In the genomic region with DNA sequence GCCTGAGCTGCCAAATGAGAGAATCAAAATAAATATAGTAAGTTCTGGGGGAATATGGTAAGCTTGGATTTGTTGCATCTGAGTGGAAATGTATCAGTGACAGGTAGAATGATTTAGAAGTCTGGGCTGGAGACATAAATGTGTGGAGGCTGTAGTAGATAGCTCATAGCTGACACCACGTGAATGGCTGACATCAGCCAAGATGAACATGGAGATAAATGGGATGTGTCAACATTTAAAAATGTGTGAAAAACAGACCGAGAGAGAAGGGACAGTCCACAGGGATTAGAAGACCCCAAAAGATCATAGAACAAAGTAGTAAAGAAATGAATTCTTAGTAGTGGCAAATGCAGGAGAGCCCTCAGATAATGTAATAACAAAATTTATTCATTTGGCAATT, we compare ENCODE assay signal across 29 cellular contexts. TPM values are rescaled to one million over a fixed set of nuclear protein-coding genes. Genes with fewer than 3 reads are reported as not detected.
DNase-seq lines count a peak whose midpoint lies in the region; FAIRE-seq and TF ChIP-seq lines count a peak whose summit lies in the region.
"Had no signal": no experiment of that assay in that cellular context is flagged by ENCODE, and none has a peak within 500 bp of the region (broad histone marks: within the 10 kb centered on the region; RNA-seq: fewer than 3 reads in every experiment).

No MANE protein-coding gene starts in this region.

- H3K36me3 Mint-ChIP-seq in activated naive CD4-positive, alpha-beta T cell treated with anti-CD3 and anti-CD28 coated beads, Interleukin-2, amount 50 U/mL, for 24 hours, result peaks cover 25% of the 10 kb centered on the region

- H3K27me3 Mint-ChIP-seq in activated naive CD4-positive, alpha-beta T cell treated with anti-CD3 and anti-CD28 coated beads, Interleukin-2, amount 50 U/mL, for 24 hours, result no peaks in the 10 kb centered on the region
- H3K27me3 Mint-ChIP-seq: B cell had no signal

- H3K27me3 ChIP-seq in endothelial cell of umbilical vein (ENCODE audit: control insufficient read depth in 2 of 2, insufficient read depth in 2 of 2, low read length in 2 of 2), result no peaks in the 10 kb centered on the region
- H3K27me3 ChIP-seq in neutrophil, result no peaks in the 10 kb centered on the region
- no peaks in the 10 kb centered on the region for H3K27me3 ChIP-seq in ascending aorta
- H3K27me3 ChIP-seq: cardiac muscle cell, heart left ventricle had no signal

- no peak overlapping the region for H2AFZ ChIP-seq in endothelial cell of umbilical vein (ENCODE audit: low read depth, low read length)

- no peaks in the 10 kb centered on the region for H4K20me1 ChIP-seq in endothelial cell of umbilical vein (replicated peaks; ENCODE audit: control insufficient read depth, extremely low read depth, insufficient read depth, low read length)

- POLR2A ChIA-PET in endothelial cell of umbilical vein (lab: Charles Lee), result no interaction called here

- H3K9me3 Mint-ChIP-seq in activated naive CD4-positive, alpha-beta T cell treated with anti-CD3 and anti-CD28 coated beads, Interleukin-2, amount 50 U/mL, for 24 hours, result peaks cover 14% of the 10 kb centered on the region

- TF ChIP-seq POLR2A in endothelial cell of umbilical vein (IDR thresholded peaks at IDR 0.05; ENCODE audit: low read depth, low read length), result no peak

- intact Hi-C loops in endothelial cell of umbilical vein (cut with micrococcal nuclease), result no loop called here
- intact Hi-C loops in ascending aorta (cut with DNase I), result no loop called here

- H3K4me3 ChIP-seq in endothelial cell of umbilical vein (replicated peaks in 1 of 3; ENCODE audit: insufficient read depth in 1 of 3, low read depth in 1 of 3, low read length in 3 of 3) (no peak overlapping the region), neutrophil (ENCODE audit: low read depth in 1 of 2, low read length in 1 of 2) (no peak overlapping the region), ascending aorta (no peak overlapping the region)
- H3K4me3 ChIP-seq: A549, cardiac muscle cell, heart left ventricle, skin epidermis had no signal

- no peak for FAIRE-seq in endothelial cell of umbilical vein (lab: Jason Lieb, UNC)
- FAIRE-seq: A549, GM12892, HepG2, RCC 7860 had no signal

- peak overlapping the region; percentile 9 for H3K27ac Mint-ChIP-seq in activated naive CD4-positive, alpha-beta T cell treated with anti-CD3 and anti-CD28 coated beads, Interleukin-2, amount 50 U/mL, for 24 hours
- H3K27ac Mint-ChIP-seq: B cell, natural killer cell, WTC11 had no signal

- H3K4me3 Mint-ChIP-seq in activated naive CD4-positive, alpha-beta T cell treated with anti-CD3 and anti-CD28 coated beads, Interleukin-2, amount 50 U/mL, for 24 hours, result no peak overlapping the region
- H3K4me3 Mint-ChIP-seq: B cell, natural killer cell, WTC11 had no signal

- peaks cover 8 to 11% of the 10 kb centered on the region in 2 experiments for H3K36me3 ChIP-seq in endothelial cell of umbilical vein (ENCODE audit: control insufficient read depth in 2 of 2, extremely low read depth in 1 of 2, insufficient read depth in 2 of 2, low read length in 2 of 2)
- peaks cover 23% of the 10 kb centered on the region for H3K36me3 ChIP-seq in neutrophil
- H3K36me3 ChIP-seq in ascending aorta, result peaks cover 8 to 22% of the 10 kb centered on the region in 2 donors
- H3K36me3 ChIP-seq: cardiac muscle cell had no signal

- no TSS peak for BruUV-seq in endothelial cell of umbilical vein (replicated peaks; lab: Mats Ljungman, UMichigan)

- no peaks in the 10 kb centered on the region for H3K9me1 ChIP-seq in endothelial cell of umbilical vein (replicated peaks; ENCODE audit: control insufficient read depth, extremely low read depth, insufficient read depth, low read length)

- H3K27ac ChIP-seq in endothelial cell of umbilical vein (ENCODE audit: insufficient read depth, low read depth, low read length) (no peak overlapping the region), neutrophil (peak overlapping the region; percentile 20), ascending aorta (no peak overlapping the region)
- H3K27ac ChIP-seq: A549, cardiac muscle cell, heart left ventricle, HL-60, skin epidermis had no signal

- no peak for TF ChIP-seq CTCF in endothelial cell of umbilical vein (IDR thresholded peaks at IDR 0.05; ENCODE audit: extremely low read depth in 1 of 2, insufficient read depth in 1 of 2, low read depth in 1 of 2, low read length in 2 of 2)
- no peak for TF ChIP-seq CTCF in neutrophil (IDR thresholded peaks at IDR 0.05)
- no peak for TF ChIP-seq CTCF in ascending aorta (IDR thresholded peaks at IDR 0.05)

- dilution Hi-C loops in endothelial cell of umbilical vein (cut with MboI; ENCODE audit: extremely low pct_ligation_motif_present, low sequenced_read_pairs), result no loop called here

- no peak for DNase-seq in activated naive CD4-positive, alpha-beta T cell treated with Interleukin-2 at 50 U/mL for 16 hours
- DNase-seq in RPMI7951 (ENCODE audit: low read depth) (peak; percentile 57), endothelial cell of umbilical vein (ENCODE audit: low read depth, low spot score) (no peak), kidney glomerular epithelial cell (lab: John Stamatoyannopoulos, UW) (no peak), ascending aorta (ENCODE audit: low spot score in 2 of 2) (no peak), SKM-1 treated with dmso at 0.1 percent for 144 hours (lab: John Stamatoyannopoulos, UW; ENCODE audit: unreplicated experiment) (no peak)
- DNase-seq: activated CD4-positive, alpha-beta T cell treated with anti-CD3 and anti-CD28 coated beads, Interleukin-2, amount 50 U/mL, for 4 hours; activated effector memory CD4-positive, alpha-beta T cell treated with anti-CD3 and anti-CD28 coated beads, Interleukin-2, amount 50 U/mL, for 16 hours; amniotic stem cell; DMS79 treated with DMSO at 0.1 percent for 48 hours; H7; heart left ventricle; natural killer cell; NCI-H1092; NCI-H187; NCI-H526 treated with DMSO at 0.1 percent for 48 hours; stimulated activated CD4-positive, alpha-beta T cell treated with anti-CD3 and anti-CD28 coated beads, Interleukin-1b, Interleukin-23, amount 100 ng/mL, for 48 hours; T-helper 9 cell had no signal

- H3K4me1 Mint-ChIP-seq in activated naive CD4-positive, alpha-beta T cell treated with anti-CD3 and anti-CD28 coated beads, Interleukin-2, amount 50 U/mL, for 24 hours, result no peaks in the 10 kb centered on the region
- H3K4me1 Mint-ChIP-seq: B cell, natural killer cell, WTC11 had no signal

- no peaks in the 10 kb centered on the region for H3K79me2 ChIP-seq in endothelial cell of umbilical vein (ENCODE audit: control insufficient read depth, insufficient read depth, low read length)

- H3K9me3 ChIP-seq in endothelial cell of umbilical vein (replicated peaks; ENCODE audit: control insufficient read depth, insufficient read depth, low read length) (no peaks in the 10 kb centered on the region), neutrophil (peaks cover 9% of the 10 kb centered on the region), ascending aorta (peaks cover 0 to 6% of the 10 kb centered on the region in 2 donors)

- H3K4me1 ChIP-seq in endothelial cell of umbilical vein (ENCODE audit: control insufficient read depth, extremely low read depth, insufficient read depth, low read length) (no peaks in the 10 kb centered on the region), neutrophil (ENCODE audit: control insufficient read depth in 1 of 2, insufficient read depth in 1 of 2, low read depth in 1 of 2, low read length in 1 of 2) (no peaks in the 10 kb centered on the region), ascending aorta (no peaks in the 10 kb centered on the region)
- H3K4me1 ChIP-seq: A549 had no signal

- H3K4me2 ChIP-seq in endothelial cell of umbilical vein (ENCODE audit: insufficient read depth, low read length), result no peak overlapping the region
- H3K4me2 ChIP-seq: A549 had no signal

- CTCF ChIA-PET in endothelial cell of umbilical vein (lab: Charles Lee), result interaction anchor here (0.7 to 1.4 kb wide), 2 partner anchors 65 to 67 kb away, joined by 3 to 6 read pairs; no protein-coding TSS in a partner anchor

- H3K9ac ChIP-seq in endothelial cell of umbilical vein (replicated peaks; ENCODE audit: extremely low read depth, insufficient read depth, low read length), result no peak overlapping the region

TF ChIP-seq in endothelial cell of umbilical vein, 7 proteins besides CTCF, POLR2A, EP300 and RAD21:
- TF ChIP-seq MYC (IDR thresholded peaks at IDR 0.05; ENCODE audit: low read depth, low read length) (no peak), GATA2 (IDR thresholded peaks at IDR 0.05; ENCODE audit: insufficient read depth, insufficient read length, low read depth, low read length) (peak; percentile 8), POLR2AphosphoS5 (IDR thresholded peaks at IDR 0.05; ENCODE audit: insufficient read depth, low read depth, low read length) (no peak), EZH2 (IDR thresholded peaks at IDR 0.05; ENCODE audit: borderline replicate concordance, low read depth, low read length, severe bottlenecking) (no peak), JUN (IDR thresholded peaks at IDR 0.05; ENCODE audit: borderline replicate concordance, insufficient read depth, insufficient read length, low read depth) (no peak)

RNA-seq across cellular contexts. Expression of a gene that starts 40.9 kb away (rescaled TPM):
- 231 and 289 TPM in 2 replicates for total RNA-seq in RPMI7951 (2014; rRNA removed; shearing (Covaris generic))
- total RNA-seq in endothelial cell of umbilical vein (113 and 133 TPM in 2 replicates), ascending aorta (128 TPM)
- 13.6 and 17.5 TPM in 2 replicates for polyA plus RNA-seq in endothelial cell of umbilical vein
- polyA plus RNA-seq in endothelial cell of umbilical vein (2011; cell fraction: cytosol; rRNA removed), result 30.4 and 30.6 TPM in 2 replicates
- polyA plus RNA-seq in endothelial cell of umbilical vein (2011; cell fraction: nucleus; rRNA removed), result 39.2 and 62.2 TPM in 2 replicates
- 145 and 151 TPM in 2 replicates for polyA plus RNA-seq in endothelial cell of umbilical vein (2012)
- polyA minus RNA-seq in endothelial cell of umbilical vein, result 33.0 and 45.3 TPM in 2 replicates
- polyA minus RNA-seq in endothelial cell of umbilical vein (2011; cell fraction: cytosol; rRNA and poly(A)+ RNA removed), result 46.0 TPM
- 152 and 226 TPM in 2 replicates for polyA minus RNA-seq in endothelial cell of umbilical vein (2011; cell fraction: nucleus; rRNA and poly(A)+ RNA removed)
